In genomic region chr13:110444226-110444653, GRCh38 we compare ENCODE assay signal across 9 cellular contexts.
DNase-seq lines count a peak whose midpoint lies in the region; ATAC-seq and TF ChIP-seq lines count a peak whose summit lies in the region.
"Had no signal": no experiment of that assay in that cellular context is flagged by ENCODE, and none has a peak within 500 bp of the region (broad histone marks: within the 10 kb centered on the region; RNA-seq: fewer than 3 reads in every experiment).

No MANE protein-coding gene starts in this region.

- no peaks in the 10 kb centered on the region for H4K20me1 ChIP-seq in mammary epithelial cell (ENCODE audit: insufficient read depth, low read length)

- H3K27ac Mint-ChIP-seq in stimulated activated memory B cell treated with anti-CD40 and anti-IgM and Interleukin-4, amounts not matched to agents 10 μg/mL and 1 μg/mL and 100 μg/mL, for 72 hours, result peak overlapping the region; percentile 33

- no peaks in the 10 kb centered on the region for H3K79me2 ChIP-seq in mammary epithelial cell (ENCODE audit: insufficient read depth, low read length)

- peaks cover 4% of the 10 kb centered on the region for H3K36me3 ChIP-seq in mammary epithelial cell (ENCODE audit: insufficient read depth, low read length)

- no peaks in the 10 kb centered on the region for H3K9me3 ChIP-seq in mammary epithelial cell (replicated peaks; ENCODE audit: insufficient read depth, low read length)

- H3K4me3 Mint-ChIP-seq in stimulated activated memory B cell treated with anti-CD40 and anti-IgM and Interleukin-4, amounts not matched to agents 10 μg/mL and 1 μg/mL and 100 μg/mL, for 72 hours, result no peak overlapping the region

- H3K27ac ChIP-seq in mammary epithelial cell (ENCODE audit: insufficient read depth, low read depth, low read length), result no peak overlapping the region

- no peak overlapping the region for H3K4me3 ChIP-seq in mammary epithelial cell (replicated peaks in 1 of 3; ENCODE audit: insufficient read depth in 1 of 3, low read depth in 2 of 3, low read length in 3 of 3)

- H2AFZ ChIP-seq in mammary epithelial cell (ENCODE audit: low read depth, low read length), result no peak overlapping the region

- H3K4me1 Mint-ChIP-seq in stimulated activated memory B cell treated with anti-CD40 and anti-IgM and Interleukin-4, amounts not matched to agents 10 μg/mL and 1 μg/mL and 100 μg/mL, for 72 hours, result peaks cover 42% of the 10 kb centered on the region

- no peak for TF ChIP-seq POLR2A in GM18505 (IDR thresholded peaks at IDR 0.05; ENCODE audit: borderline replicate concordance, extremely low read depth, insufficient read depth, insufficient read length)

- peaks cover 66% of the 10 kb centered on the region for H3K4me1 ChIP-seq in mammary epithelial cell (ENCODE audit: insufficient read depth, low read length)

- H3K27me3 ChIP-seq in mammary epithelial cell (ENCODE audit: insufficient read depth, low read length), result no peaks in the 10 kb centered on the region

- peak; percentile 20 to 47 for TF ChIP-seq CTCF in mammary epithelial cell (conservative IDR thresholded peaks at IDR 0.05 in 1 of 2, IDR thresholded peaks at IDR 0.05 in 1 of 2; ENCODE audit: extremely low read depth in 1 of 2, insufficient read depth in 1 of 2, low read depth in 1 of 2, low read length in 2 of 2)

- no peaks in the 10 kb centered on the region for H3K9me3 Mint-ChIP-seq in stimulated activated memory B cell treated with anti-CD40 and anti-IgM and Interleukin-4, amounts not matched to agents 10 μg/mL and 1 μg/mL and 100 μg/mL, for 72 hours

- ATAC-seq in GM18870 (IDR thresholded peaks at IDR 0.05; ENCODE audit: unreplicated experiment) (peak; percentile 45), HG03342 (IDR thresholded peaks at IDR 0.05; ENCODE audit: unreplicated experiment) (peak; percentile 46), GM18505 (IDR thresholded peaks at IDR 0.05; ENCODE audit: unreplicated experiment) (no peak)
- peak; percentile 42 for ATAC-seq in stimulated activated memory B cell treated with anti-CD40 and anti-IgM and Interleukin-4, amounts not matched to agents 10 μg/mL and 1 μg/mL and 100 μg/mL, for 72 hours

- BruUV-seq in mammary epithelial cell (replicated peaks; lab: Mats Ljungman, UMichigan), result no TSS peak

- CTCF ChIA-PET in mammary epithelial cell (lab: Charles Lee; ENCODE audit: low non-redundant PET), result interaction anchor here (0.6 to 0.8 kb wide), 5 partner anchors 137 to 473 kb away, joined by 3 to 7 read pairs (median 3); partner anchors contain the start of genes COL4A1 and COL4A2

- intact Hi-C loops in mammary epithelial cell (cut with micrococcal nuclease), result loop anchor here (1.0 to 10.0 kb wide), 3 partner anchors 31 to 309 kb away; no protein-coding TSS in a partner anchor

- 64% methylated on average over 7 of the region's 7 CpGs for WGBS in mammary epithelial cell (ENCODE audit: low coverage, missing lambda C conversion rate)

- H3K4me2 ChIP-seq in mammary epithelial cell (ENCODE audit: insufficient read depth, low read depth, low read length), result no peak overlapping the region

- no peaks in the 10 kb centered on the region for H3K36me3 Mint-ChIP-seq in stimulated activated memory B cell treated with anti-CD40 and anti-IgM and Interleukin-4, amounts not matched to agents 10 μg/mL and 1 μg/mL and 100 μg/mL, for 72 hours

- in situ Hi-C loops in mammary epithelial cell (cut with MboI; ENCODE audit: low sequenced_read_pairs in 2 of 2), result no loop called here

- peaks cover 35% of the 10 kb centered on the region for H3K27me3 Mint-ChIP-seq in stimulated activated memory B cell treated with anti-CD40 and anti-IgM and Interleukin-4, amounts not matched to agents 10 μg/mL and 1 μg/mL and 100 μg/mL, for 72 hours

- peak overlapping the region; percentile 22 for H3K9ac ChIP-seq in mammary epithelial cell (ENCODE audit: insufficient read depth, low read length)

- dilution Hi-C loops in mammary epithelial cell (cut with HindIII; ENCODE audit: low sequenced_read_pairs), result loop anchor here (5.0 kb wide), 1 partner anchor 42 kb away; no protein-coding TSS in a partner anchor

- DNase-seq in mammary epithelial cell (peak; percentile 54), NCI-H526 treated with DMSO at 0.1 percent for 48 hours (lab: John Stamatoyannopoulos, UW) (no peak), Ammon's horn (ENCODE audit: low spot score) (no peak)
- no peak for DNase-seq in activated CD4-positive, CD25-positive, alpha-beta regulatory T cell treated with anti-CD3 and anti-CD28 coated beads, Interleukin-2, amount 50 U/mL, for 72 hours
- DNase-seq: occipital lobe had no signal
